In genomic region chr5:14156611-14157493, GRCh38 we compare ENCODE assay signal across 1 cellular context.
TF ChIP-seq lines count a peak whose summit lies in the region.

No MANE protein-coding gene starts in this region.

TF ChIP-seq in HEK293, 187 proteins besides CTCF, POLR2A, EP300 and RAD21 (continued from another document):
- TF ChIP-seq, protein P1, sequence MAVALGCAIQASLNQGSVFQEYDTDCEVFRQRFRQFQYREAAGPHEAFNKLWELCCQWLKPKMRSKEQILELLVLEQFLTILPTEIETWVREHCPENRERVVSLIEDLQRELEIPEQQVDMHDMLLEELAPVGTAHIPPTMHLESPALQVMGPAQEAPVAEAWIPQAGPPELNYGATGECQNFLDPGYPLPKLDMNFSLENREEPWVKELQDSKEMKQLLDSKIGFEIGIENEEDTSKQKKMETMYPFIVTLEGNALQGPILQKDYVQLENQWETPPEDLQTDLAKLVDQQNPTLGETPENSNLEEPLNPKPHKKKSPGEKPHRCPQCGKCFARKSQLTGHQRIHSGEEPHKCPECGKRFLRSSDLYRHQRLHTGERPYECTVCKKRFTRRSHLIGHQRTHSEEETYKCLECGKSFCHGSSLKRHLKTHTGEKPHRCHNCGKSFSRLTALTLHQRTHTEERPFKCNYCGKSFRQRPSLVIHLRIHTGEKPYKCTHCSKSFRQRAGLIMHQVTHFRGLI (tag by site-specific recombination; IDR thresholded peaks at IDR 0.05), result 0 out of 2 replicates have a peak, but pooled peaks have one; percentile 60
- TF ChIP-seq ZNF426 (tag by site-specific recombination; IDR thresholded peaks at IDR 0.05), result no peak
- peak; percentile 96 for TF ChIP-seq ZNF600 (tag by site-specific recombination; IDR thresholded peaks at IDR 0.05)
- peak; percentile 66; the same call in 1 of the 2 replicates for TF ChIP-seq ZNF121 (tag by site-specific recombination; IDR thresholded peaks at IDR 0.05)
- TF ChIP-seq ZBTB21 (tag by site-specific recombination; IDR thresholded peaks at IDR 0.05), result peak; percentile 76; the same call in 1 of the 2 replicates
- no peak for TF ChIP-seq ZNF530 (tag by site-specific recombination; IDR thresholded peaks at IDR 0.05; ENCODE audit: low read depth)
- TF ChIP-seq ZFP3 (tag by site-specific recombination; IDR thresholded peaks at IDR 0.05; ENCODE audit: low read depth), result 0 out of 2 replicates have a peak, but pooled peaks have one; percentile 7
- TF ChIP-seq ZNF677 (tag by site-specific recombination; IDR thresholded peaks at IDR 0.05), result no peak
- peak; percentile 13 for TF ChIP-seq ZNF510 (tag by site-specific recombination; IDR thresholded peaks at IDR 0.05; ENCODE audit: insufficient replicate concordance)
- TF ChIP-seq GLI4 (tag by site-specific recombination; IDR thresholded peaks at IDR 0.05), result 0 out of 2 replicates have a peak, but pooled peaks have one; percentile 28
- TF ChIP-seq ZNF155 (tag by site-specific recombination; IDR thresholded peaks at IDR 0.05), result no peak
- peak; percentile 74; the same call in 1 of the 2 replicates for TF ChIP-seq ZNF362 (tag by site-specific recombination; IDR thresholded peaks at IDR 0.05)
- TF ChIP-seq, protein P2, sequence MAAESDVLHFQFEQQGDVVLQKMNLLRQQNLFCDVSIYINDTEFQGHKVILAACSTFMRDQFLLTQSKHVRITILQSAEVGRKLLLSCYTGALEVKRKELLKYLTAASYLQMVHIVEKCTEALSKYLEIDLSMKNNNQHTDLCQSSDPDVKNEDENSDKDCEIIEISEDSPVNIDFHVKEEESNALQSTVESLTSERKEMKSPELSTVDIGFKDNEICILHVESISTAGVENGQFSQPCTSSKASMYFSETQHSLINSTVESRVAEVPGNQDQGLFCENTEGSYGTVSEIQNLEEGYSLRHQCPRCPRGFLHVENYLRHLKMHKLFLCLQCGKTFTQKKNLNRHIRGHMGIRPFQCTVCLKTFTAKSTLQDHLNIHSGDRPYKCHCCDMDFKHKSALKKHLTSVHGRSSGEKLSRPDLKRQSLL (tag by site-specific recombination; IDR thresholded peaks at IDR 0.05), result peak; percentile 83
- peak; percentile 94 for TF ChIP-seq GFI1B (tag by site-specific recombination; IDR thresholded peaks at IDR 0.05)
- TF ChIP-seq ZNF514 (tag by site-specific recombination; IDR thresholded peaks at IDR 0.05), result no peak
- TF ChIP-seq FEZF1 (tag by site-specific recombination; IDR thresholded peaks at IDR 0.05), result peak; percentile 99
- peak; percentile 95 for TF ChIP-seq ZSCAN30 (tag by site-specific recombination; IDR thresholded peaks at IDR 0.05)
- TF ChIP-seq ZNF394 (tag by site-specific recombination; IDR thresholded peaks at IDR 0.05; ENCODE audit: borderline replicate concordance), result peak; percentile 88
- peak; percentile 73 for TF ChIP-seq ZBTB8A (tag by site-specific recombination; IDR thresholded peaks at IDR 0.05)
- TF ChIP-seq, protein P3, sequence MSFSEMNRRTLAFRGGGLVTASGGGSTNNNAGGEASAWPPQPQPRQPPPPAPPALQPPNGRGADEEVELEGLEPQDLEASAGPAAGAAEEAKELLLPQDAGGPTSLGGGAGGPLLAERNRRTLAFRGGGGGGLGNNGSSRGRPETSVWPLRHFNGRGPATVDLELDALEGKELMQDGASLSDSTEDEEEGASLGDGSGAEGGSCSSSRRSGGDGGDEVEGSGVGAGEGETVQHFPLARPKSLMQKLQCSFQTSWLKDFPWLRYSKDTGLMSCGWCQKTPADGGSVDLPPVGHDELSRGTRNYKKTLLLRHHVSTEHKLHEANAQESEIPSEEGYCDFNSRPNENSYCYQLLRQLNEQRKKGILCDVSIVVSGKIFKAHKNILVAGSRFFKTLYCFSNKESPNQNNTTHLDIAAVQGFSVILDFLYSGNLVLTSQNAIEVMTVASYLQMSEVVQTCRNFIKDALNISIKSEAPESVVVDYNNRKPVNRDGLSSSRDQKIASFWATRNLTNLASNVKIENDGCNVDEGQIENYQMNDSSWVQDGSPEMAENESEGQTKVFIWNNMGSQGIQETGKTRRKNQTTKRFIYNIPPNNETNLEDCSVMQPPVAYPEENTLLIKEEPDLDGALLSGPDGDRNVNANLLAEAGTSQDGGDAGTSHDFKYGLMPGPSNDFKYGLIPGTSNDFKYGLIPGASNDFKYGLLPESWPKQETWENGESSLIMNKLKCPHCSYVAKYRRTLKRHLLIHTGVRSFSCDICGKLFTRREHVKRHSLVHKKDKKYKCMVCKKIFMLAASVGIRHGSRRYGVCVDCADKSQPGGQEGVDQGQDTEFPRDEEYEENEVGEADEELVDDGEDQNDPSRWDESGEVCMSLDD (tag by site-specific recombination; IDR thresholded peaks at IDR 0.05), result peak; percentile 40; the same call in 1 of the 2 replicates
- TF ChIP-seq, protein P4, sequence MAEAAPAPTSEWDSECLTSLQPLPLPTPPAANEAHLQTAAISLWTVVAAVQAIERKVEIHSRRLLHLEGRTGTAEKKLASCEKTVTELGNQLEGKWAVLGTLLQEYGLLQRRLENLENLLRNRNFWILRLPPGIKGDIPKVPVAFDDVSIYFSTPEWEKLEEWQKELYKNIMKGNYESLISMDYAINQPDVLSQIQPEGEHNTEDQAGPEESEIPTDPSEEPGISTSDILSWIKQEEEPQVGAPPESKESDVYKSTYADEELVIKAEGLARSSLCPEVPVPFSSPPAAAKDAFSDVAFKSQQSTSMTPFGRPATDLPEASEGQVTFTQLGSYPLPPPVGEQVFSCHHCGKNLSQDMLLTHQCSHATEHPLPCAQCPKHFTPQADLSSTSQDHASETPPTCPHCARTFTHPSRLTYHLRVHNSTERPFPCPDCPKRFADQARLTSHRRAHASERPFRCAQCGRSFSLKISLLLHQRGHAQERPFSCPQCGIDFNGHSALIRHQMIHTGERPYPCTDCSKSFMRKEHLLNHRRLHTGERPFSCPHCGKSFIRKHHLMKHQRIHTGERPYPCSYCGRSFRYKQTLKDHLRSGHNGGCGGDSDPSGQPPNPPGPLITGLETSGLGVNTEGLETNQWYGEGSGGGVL (tag by site-specific recombination; IDR thresholded peaks at IDR 0.05), result peak; percentile 95
- peak; percentile 88 for TF ChIP-seq PRDM1 (tag by site-specific recombination; IDR thresholded peaks at IDR 0.05)
- no peak for TF ChIP-seq ZNF792 (tag by site-specific recombination; IDR thresholded peaks at IDR 0.05)
- peak; percentile 99 for TF ChIP-seq ZNF843 (tag by site-specific recombination; IDR thresholded peaks at IDR 0.05)
- TF ChIP-seq ZNF24 (tag by site-specific recombination; IDR thresholded peaks at IDR 0.05), result peak; percentile 98
- TF ChIP-seq OVOL3 (tag by site-specific recombination; IDR thresholded peaks at IDR 0.05), result peak; percentile 93; the same call in 1 of the 2 replicates
